Comparison of ENCODE assay signal across 8 cellular contexts in the genomic region with DNA sequence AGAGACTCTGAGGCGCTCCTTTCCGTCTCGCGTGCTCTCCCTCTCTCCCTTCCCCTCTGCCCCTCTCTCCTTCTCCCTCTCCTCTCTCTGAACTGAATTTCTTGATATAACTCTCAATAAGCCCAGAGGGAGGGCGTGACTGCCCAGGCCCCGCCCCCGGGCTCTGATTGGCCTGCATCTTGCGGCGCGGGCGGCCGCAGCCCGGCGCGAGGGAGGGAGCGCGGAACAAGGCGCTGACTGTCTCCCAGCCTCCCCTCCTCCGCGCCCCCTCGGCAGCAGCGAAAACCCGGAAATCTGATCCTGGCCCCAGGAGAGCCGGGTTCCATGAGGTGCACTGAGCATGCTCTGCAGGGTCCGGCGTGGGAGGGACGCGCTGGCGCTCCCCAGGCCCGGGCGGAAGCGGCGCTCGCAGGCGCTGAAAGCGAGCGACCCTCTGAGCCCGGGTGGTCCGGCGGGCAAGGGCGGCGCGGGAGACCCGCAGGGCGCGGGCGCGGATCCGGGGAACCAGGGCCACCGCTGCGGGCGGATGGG.
DNase-seq lines count a peak whose midpoint lies in the region; ATAC-seq and FAIRE-seq lines count a peak whose summit lies in the region.

A gene with protein sequence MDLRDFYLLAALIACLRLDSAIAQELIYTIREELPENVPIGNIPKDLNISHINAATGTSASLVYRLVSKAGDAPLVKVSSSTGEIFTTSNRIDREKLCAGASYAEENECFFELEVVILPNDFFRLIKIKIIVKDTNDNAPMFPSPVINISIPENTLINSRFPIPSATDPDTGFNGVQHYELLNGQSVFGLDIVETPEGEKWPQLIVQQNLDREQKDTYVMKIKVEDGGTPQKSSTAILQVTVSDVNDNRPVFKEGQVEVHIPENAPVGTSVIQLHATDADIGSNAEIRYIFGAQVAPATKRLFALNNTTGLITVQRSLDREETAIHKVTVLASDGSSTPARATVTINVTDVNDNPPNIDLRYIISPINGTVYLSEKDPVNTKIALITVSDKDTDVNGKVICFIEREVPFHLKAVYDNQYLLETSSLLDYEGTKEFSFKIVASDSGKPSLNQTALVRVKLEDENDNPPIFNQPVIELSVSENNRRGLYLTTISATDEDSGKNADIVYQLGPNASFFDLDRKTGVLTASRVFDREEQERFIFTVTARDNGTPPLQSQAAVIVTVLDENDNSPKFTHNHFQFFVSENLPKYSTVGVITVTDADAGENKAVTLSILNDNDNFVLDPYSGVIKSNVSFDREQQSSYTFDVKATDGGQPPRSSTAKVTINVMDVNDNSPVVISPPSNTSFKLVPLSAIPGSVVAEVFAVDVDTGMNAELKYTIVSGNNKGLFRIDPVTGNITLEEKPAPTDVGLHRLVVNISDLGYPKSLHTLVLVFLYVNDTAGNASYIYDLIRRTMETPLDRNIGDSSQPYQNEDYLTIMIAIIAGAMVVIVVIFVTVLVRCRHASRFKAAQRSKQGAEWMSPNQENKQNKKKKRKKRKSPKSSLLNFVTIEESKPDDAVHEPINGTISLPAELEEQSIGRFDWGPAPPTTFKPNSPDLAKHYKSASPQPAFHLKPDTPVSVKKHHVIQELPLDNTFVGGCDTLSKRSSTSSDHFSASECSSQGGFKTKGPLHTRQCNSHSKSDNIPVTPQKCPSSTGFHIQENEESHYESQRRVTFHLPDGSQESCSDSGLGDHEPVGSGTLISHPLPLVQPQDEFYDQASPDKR (N-terminal part only) (minus strand): TSS at position 94 of the 531 bp plus-strand sequence. CDS start 1,896 bp downstream, outside the sequence.

- no peaks in the 10 kb centered on the region for H3K36me3 Mint-ChIP-seq in central memory CD8-positive, alpha-beta T cell (ENCODE audit: insufficient read depth)

- H3K9me3 Mint-ChIP-seq in central memory CD8-positive, alpha-beta T cell = no peaks in the 10 kb centered on the region

- FAIRE-seq in A204.1 (lab: Jason Lieb, UNC) = peak; percentile 78

- peak; percentile 97 for ATAC-seq in GM18867 (IDR thresholded peaks at IDR 0.05; ENCODE audit: unreplicated experiment)
- peak; percentile 99 for ATAC-seq in HG03097 (IDR thresholded peaks at IDR 0.05; ENCODE audit: low FRiP score, unreplicated experiment)
- ATAC-seq in central memory CD8-positive, alpha-beta T cell (replicated peaks; ENCODE audit: extremely low read depth, poor library complexity, severe bottlenecking) = peak; percentile 74

- no peak within 1 kb of the TSS for H3K27ac Mint-ChIP-seq in central memory CD8-positive, alpha-beta T cell (ENCODE audit: low read depth)

- peaks cover 6% of the 10 kb centered on the region for H3K4me1 Mint-ChIP-seq in central memory CD8-positive, alpha-beta T cell

- H3K4me3 Mint-ChIP-seq in central memory CD8-positive, alpha-beta T cell = no peak within 1 kb of the TSS

- no peaks in the 10 kb centered on the region for H3K27me3 Mint-ChIP-seq in central memory CD8-positive, alpha-beta T cell

- DNase-seq in NCI-H2171 treated with DMSO at 0.1 percent for 48 hours (lab: John Stamatoyannopoulos, UW) (peak; percentile 97), iris pigment epithelial cell (ENCODE audit: low read depth) (peak; percentile 99)
- DNase-seq in activated CD4-positive, CD25-positive, alpha-beta regulatory T cell (lab: John Stamatoyannopoulos, UW) = peak; percentile 43 to 70 (median 50)
- DNase-seq in central memory CD8-positive, alpha-beta T cell (ENCODE audit: low spot score in 2 of 2) = peak; percentile 38 to 46
- DNase-seq in stimulated activated CD4-positive, alpha-beta T cell treated with anti-CD3 and anti-CD28 coated beads, Interleukin-12 subunit alpha, Interleukin-12 subunit beta, amount 100 ng/mL, for 24 hours (ENCODE audit: low read depth in 2 of 2) = peak; percentile 76 to 84

Comparison
In these comparisons a context has a peak if more than half of its experiments do, and no peak if none do; other contexts are left out.
1. Peak in every context shown above with its lines: DNase-seq and ATAC-seq.
2. DNase-seq: peak in every context shown above with its lines; median percentile 99 in iris pigment epithelial cell; 97 in NCI-H2171 treated with DMSO at 0.1 percent for 48 hours; 80 in stimulated activated CD4-positive, alpha-beta T cell treated with anti-CD3 and anti-CD28 coated beads, Interleukin-12 subunit alpha, Interleukin-12 subunit beta, amount 100 ng/mL, for 24 hours; 50 in activated CD4-positive, CD25-positive, alpha-beta regulatory T cell; 42 in central memory CD8-positive, alpha-beta T cell.